In the genomic region with DNA sequence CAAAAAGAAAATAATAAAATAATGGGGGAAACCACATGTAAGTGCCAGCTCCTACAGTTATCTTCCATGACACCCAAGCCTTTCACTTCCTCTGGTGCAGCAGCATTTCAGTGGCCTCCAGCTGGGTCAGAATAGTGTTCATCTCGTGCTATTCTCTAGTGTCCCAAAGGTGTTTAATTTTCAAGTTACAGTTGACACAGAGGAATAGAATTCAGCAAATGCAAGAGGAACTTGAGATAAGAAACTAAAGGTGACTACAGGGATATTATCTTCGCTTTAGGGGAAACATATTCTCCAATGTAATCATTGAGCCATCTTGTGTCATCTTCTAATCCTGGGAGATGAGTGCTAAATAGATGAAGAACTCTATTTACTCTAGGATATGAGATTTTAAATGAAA, we compare ENCODE assay signal across 25 cellular contexts.
"Had no signal": no experiment of that assay in that cellular context is flagged by ENCODE, and none has a peak within 500 bp of the region (broad histone marks: within the 10 kb centered on the region; RNA-seq: fewer than 3 reads in every experiment).

No MANE protein-coding gene starts in this region.

- ATAC-seq: activated CD8-positive, alpha-beta T cell treated with anti-CD3 and anti-CD28 coated beads for 36 hours; activated T-cell treated with anti-CD3 and anti-CD28 coated beads, Interleukin-2, amount 50 U/mL, for 4 hours; activated T-helper 17 cell treated with anti-CD3 and anti-CD28 coated beads, Interleukin-2, amount 50 U/mL, for 72 hours; esophagus mucosa; WTC11 had no signal

- H3K36me3 ChIP-seq: brain microvascular endothelial cell had no signal

- H3K27ac ChIP-seq: brain microvascular endothelial cell, coronary artery, dorsolateral prefrontal cortex, VCaP had no signal

- DNase-seq: activated CD4-positive, alpha-beta T cell treated with anti-CD3 and anti-CD28 coated beads for 1 hour; activated CD4-positive, alpha-beta T cell treated with anti-CD3 and anti-CD28 coated beads for 4 hours; activated CD4-positive, alpha-beta T cell treated with anti-CD3 and anti-CD28 coated beads, Interleukin-2, amount 10 ng/mL, durations not matched to agents 7 days and 5 days; activated CD4-positive, alpha-beta T cell treated with anti-CD3 and anti-CD28 coated beads, Interleukin-2, amount 50 U/mL, for 4 hours; activated CD8-positive, alpha-beta memory T cell treated with anti-CD3 and anti-CD28 coated beads for 24 hours; activated CD8-positive, alpha-beta T cell treated with anti-CD3 and anti-CD28 coated beads for 36 hours; activated effector memory CD4-positive, alpha-beta T cell treated with Interleukin-2 at 50 U/mL for 16 hours; activated gamma-delta T cell treated with Interleukin-2 at 50 U/mL for 16 hours; activated naive CD4-positive, alpha-beta T cell treated with anti-CD3 and anti-CD28 coated beads, Interleukin-2, amount 50 U/mL, for 16 hours; activated naive CD4-positive, alpha-beta T cell treated with Interleukin-2 at 50 U/mL for 16 hours; activated T-cell treated with anti-CD3 and anti-CD28 coated beads, Interleukin-2, amount 50 U/mL, for 4 hours; amniotic stem cell; anterior cingulate cortex; brain microvascular endothelial cell; dorsolateral prefrontal cortex; effector memory CD4-positive, alpha-beta T cell; endodermal cell; foreskin fibroblast; head of caudate nucleus; T-helper 2 cell had no signal

- H3K27me3 ChIP-seq: brain microvascular endothelial cell, dorsolateral prefrontal cortex had no signal

- H3K4me3 ChIP-seq: coronary artery, dorsolateral prefrontal cortex had no signal
